Comparison of ENCODE assay signal across 15 cellular contexts in the genomic region with DNA sequence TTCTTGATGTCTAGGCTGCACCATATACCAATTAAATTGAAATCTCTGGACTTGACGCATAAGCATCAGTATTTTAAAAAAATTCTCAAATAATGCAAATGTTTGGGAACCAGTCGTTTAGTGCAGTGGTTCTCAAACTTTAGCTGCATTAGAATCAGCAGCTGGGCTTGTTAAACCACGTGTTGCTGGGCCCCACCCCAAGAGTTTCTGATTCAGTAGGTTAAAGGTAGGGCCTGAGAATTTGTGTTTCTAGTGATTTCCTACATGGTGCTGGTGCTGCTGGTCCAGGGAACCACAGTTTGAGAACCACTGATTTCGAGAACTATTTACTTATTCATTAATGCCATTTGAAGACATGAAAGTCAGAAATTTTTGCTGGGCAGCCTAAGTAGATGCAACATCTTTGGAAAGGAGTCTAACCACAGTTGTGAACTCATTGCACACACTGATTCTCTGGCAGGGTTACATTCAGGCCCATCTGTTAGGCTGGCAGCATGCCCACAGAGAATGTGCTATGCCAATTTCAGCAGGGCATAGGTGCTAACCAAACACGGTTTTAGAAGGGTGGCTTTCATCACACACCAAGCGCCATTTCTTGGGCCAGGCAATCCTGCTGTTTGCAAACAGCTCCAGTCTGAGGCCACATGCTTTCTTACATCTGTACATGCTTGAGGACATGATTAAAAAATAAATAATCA. TPM values are rescaled to one million over a fixed set of nuclear protein-coding genes. Genes with fewer than 3 reads are reported as not detected.
DNase-seq lines count a peak whose midpoint lies in the region; ATAC-seq and TF ChIP-seq lines count a peak whose summit lies in the region.
"Had no signal": no experiment of that assay in that cellular context is flagged by ENCODE, and none has a peak within 500 bp of the region (broad histone marks: within the 10 kb centered on the region; RNA-seq: fewer than 3 reads in every experiment).

No MANE protein-coding gene starts in this region.

- H3K27ac ChIP-seq in psoas muscle (no peak overlapping the region), ascending aorta (no peak overlapping the region)
- H3K27ac ChIP-seq: SK-N-MC had no signal

- H3K9me3 ChIP-seq in psoas muscle (no peaks in the 10 kb centered on the region), ascending aorta (no peaks in the 10 kb centered on the region)

- WGBS in psoas muscle, 3 donors: 43 to 61% (median 50%) methylated on average over 6 of the region's 6 CpGs

- no peaks in the 10 kb centered on the region for H3K27me3 ChIP-seq in psoas muscle (ENCODE audit: insufficient read depth in 3 of 3, low read length in 2 of 3)
- no peaks in the 10 kb centered on the region for H3K27me3 ChIP-seq in ascending aorta

- H3K36me3 ChIP-seq in psoas muscle (ENCODE audit: insufficient read depth in 1 of 2, low read depth in 1 of 2): no peaks in the 10 kb centered on the region
- no peaks in the 10 kb centered on the region for H3K36me3 ChIP-seq in ascending aorta

- peak; percentile 52 for DNase-seq in LHCN-M2 (ENCODE audit: low read depth)
- DNase-seq in NCI-H345 treated with DMSO at 0.1 percent for 48 hours (lab: John Stamatoyannopoulos, UW; ENCODE audit: unreplicated experiment): peak; percentile 59
- DNase-seq in fibroblast of the aortic adventitia (ENCODE audit: low read depth): peak; percentile 10
- DNase-seq in psoas muscle: peak in 1 of 2 donors; percentile 67
- no peak for DNase-seq in ascending aorta (ENCODE audit: low spot score in 2 of 2)
- DNase-seq: activated CD8-positive, alpha-beta memory T cell treated with anti-CD3 and anti-CD28 coated beads, Interleukin-2, amount 10 ng/mL, durations not matched to agents 7 days and 5 days; activated naive CD8-positive, alpha-beta T cell treated with anti-CD3 and anti-CD28 coated beads, Interleukin-2, amount 10 ng/mL, durations not matched to agents 7 days and 5 days; CD4-positive, CD25-positive, alpha-beta regulatory T cell; cortex of kidney; Kasumi-1; naive B cell; NK-92 treated with Interleukin-12 subunit alpha and Interleukin-12 subunit beta, amount 100 ng/mL, for 24 hours had no signal

- TF ChIP-seq CTCF in fibroblast of the aortic adventitia (IDR thresholded peaks at IDR 0.05; ENCODE audit: insufficient read depth, low read length): no peak
- TF ChIP-seq CTCF in psoas muscle (IDR thresholded peaks at IDR 0.05): no peak
- no peak for TF ChIP-seq CTCF in ascending aorta (IDR thresholded peaks at IDR 0.05)

- ATAC-seq in psoas muscle (peak in 3 of 4 donors; percentile 81 to 90 (median 88)), GM21723 (IDR thresholded peaks at IDR 0.05; ENCODE audit: unreplicated experiment) (no peak), GM18511 (IDR thresholded peaks at IDR 0.05; ENCODE audit: unreplicated experiment) (no peak)
- ATAC-seq: activated CD8-positive, alpha-beta memory T cell treated with anti-CD3 and anti-CD28 coated beads, Interleukin-2, amount 10 ng/mL, durations not matched to agents 7 days and 5 days had no signal

- H3K4me1 ChIP-seq in psoas muscle: peaks cover 6% of the 10 kb centered on the region
- H3K4me1 ChIP-seq in ascending aorta: no peaks in the 10 kb centered on the region

- H3K4me3 ChIP-seq in fibroblast of the aortic adventitia (ENCODE audit: low read depth, low read length) (no peak overlapping the region), psoas muscle (no peak overlapping the region), ascending aorta (no peak overlapping the region)
- H3K4me3 ChIP-seq: SK-N-MC had no signal

- intact Hi-C loops in psoas muscle (cut with DNase I) (no loop called here), ascending aorta (cut with DNase I) (no loop called here)

RNA-seq across cellular contexts. Expression of a gene that starts 26.4 kb away (rescaled TPM):
- total RNA-seq in LHCN-M2 (2014; rRNA removed) (176 and 215 TPM in 2 replicates), fibroblast of the aortic adventitia (ENCODE audit: low replicate concordance) (61.2 and 168 TPM in 2 replicates), psoas muscle (100 to 1,000 TPM; 277 to 690 (median 351) TPM), ascending aorta (25.5 TPM)
- polyA plus RNA-seq in LHCN-M2 (2012): 439 TPM
- 1,000 to 10,000 TPM in 1 of 3 donors, 100 to 1,000 TPM in 2; 356 to 1,379 (median 727) TPM for polyA plus RNA-seq in psoas muscle

RNA-seq across cellular contexts. Expression of a gene that starts 39.9 kb away (rescaled TPM):
- 35.5 and 37.3 TPM in 2 replicates for total RNA-seq in LHCN-M2 (2014; rRNA removed)
- polyA plus RNA-seq in LHCN-M2 (2012): 10.6 TPM
- total RNA-seq in fibroblast of the aortic adventitia (ENCODE audit: low replicate concordance): 68.1 and 98.2 TPM in 2 replicates
- total RNA-seq in psoas muscle: 10 to 100 TPM; 18.7 to 22.3 (median 20.2) TPM
- 10 to 100 TPM in 1 of 3 donors, 1 to 10 TPM in 2; 6.9 to 12.4 (median 7.2) TPM for polyA plus RNA-seq in psoas muscle
- 84.8 TPM for total RNA-seq in ascending aorta

Comparison
In these comparisons a context has a peak if more than half of its experiments do, and no peak if none do; other contexts are left out.
1. DNase-seq: peak in LHCN-M2 (single experiment), NCI-H345 treated with DMSO at 0.1 percent for 48 hours (single experiment) and fibroblast of the aortic adventitia (single experiment); none in ascending aorta (0 of 2).
2. ATAC-seq: peak in psoas muscle (3 of 4); none in GM21723 (single experiment) and GM18511 (single experiment).